In genomic region chr20:63497946-63498935, GRCh38 we compare ENCODE assay signal across 9 cellular contexts. TPM values are rescaled to one million over a fixed set of nuclear protein-coding genes. Genes with fewer than 3 reads are reported as not detected.
A peak's percentile ranks its signal among the peaks of the same experiment; 100 is the strongest.
DNase-seq lines count a peak whose midpoint lies in the region; ATAC-seq and TF ChIP-seq lines count a peak whose summit lies in the region.
"Had no signal": no experiment of that assay in that cellular context is flagged by ENCODE, and none has a peak within 500 bp of the region (broad histone marks: within the 10 kb centered on the region; RNA-seq: fewer than 3 reads in every experiment).

No MANE protein-coding gene starts in this region.

- H3K4me1 ChIP-seq in OCI-LY7 (ENCODE audit: insufficient read depth, low read length, poor library complexity, severe bottlenecking): peaks cover 14% of the 10 kb centered on the region

- H3K9me3 ChIP-seq in OCI-LY7 (ENCODE audit: low read length): no peaks in the 10 kb centered on the region

- TF ChIP-seq CTCF in GM10248 (IDR thresholded peaks at IDR 0.05; ENCODE audit: control extremely low read depth, extremely low read depth, low read depth, missing control alignments): no peak
- TF ChIP-seq CTCF in OCI-LY7 (conservative IDR thresholded peaks at IDR 0.05; ENCODE audit: low read length): no peak

- intact Hi-C loops in OCI-LY7 (cut with micrococcal nuclease; ENCODE audit: unreplicated experiment): loop anchor here (2.0 kb wide), 1 partner anchor 23 kb away; the partner anchor contains the start of gene PPDPF

- no peak overlapping the region for H3K4me2 ChIP-seq in OCI-LY7 (ENCODE audit: low read length)

- no TSS peak for BruUV-seq in OCI-LY7 (replicated peaks; lab: Mats Ljungman, UMichigan)

- H2AFZ ChIP-seq in OCI-LY7 (ENCODE audit: low read length): no peak overlapping the region

- no peak overlapping the region for H3K27ac ChIP-seq in OCI-LY7 (ENCODE audit: low read depth, low read length, poor library complexity, severe bottlenecking)

- peak overlapping the region; percentile 35 to 54 for H3K4me3 Mint-ChIP-seq in stimulated activated naive CD8-positive, alpha-beta T cell treated with anti-CD3 and anti-CD28 coated beads, Interleukin-15, amount 100 ng/mL, for 72 hours

- no peak overlapping the region for H3K4me3 ChIP-seq in OCI-LY7 (ENCODE audit: low read depth, low read length, poor library complexity, severe bottlenecking)

- H3K4me1 Mint-ChIP-seq in stimulated activated naive CD8-positive, alpha-beta T cell treated with anti-CD3 and anti-CD28 coated beads, Interleukin-15, amount 100 ng/mL, for 72 hours: peaks cover 24% of the 10 kb centered on the region

- no peak for ATAC-seq in stimulated activated naive CD8-positive, alpha-beta T cell treated with anti-CD3 and anti-CD28 coated beads, Interleukin-15, amount 100 ng/mL, for 72 hours
- no peak for ATAC-seq in stimulated activated naive CD8-positive, alpha-beta T cell treated with anti-CD3 and anti-CD28 coated beads, Interleukin-15, Interleukin-2, amounts not matched to agents 100 U/mL and 50 U/mL, for 24 hours
- no peak for ATAC-seq in GM19463 (IDR thresholded peaks at IDR 0.05; ENCODE audit: unreplicated experiment)

- H3K9me2 ChIP-seq in OCI-LY7 (ENCODE audit: insufficient read depth, low read length): no peaks in the 10 kb centered on the region

- peaks cover 54% of the 10 kb centered on the region for H3K27me3 Mint-ChIP-seq in stimulated activated naive CD8-positive, alpha-beta T cell treated with anti-CD3 and anti-CD28 coated beads, Interleukin-15, amount 100 ng/mL, for 72 hours

- no peaks in the 10 kb centered on the region for H3K9me3 Mint-ChIP-seq in stimulated activated naive CD8-positive, alpha-beta T cell treated with anti-CD3 and anti-CD28 coated beads, Interleukin-15, amount 100 ng/mL, for 72 hours

- no peaks in the 10 kb centered on the region for H3K79me2 ChIP-seq in OCI-LY7 (ENCODE audit: insufficient read depth, low read depth, low read length)

- no peak for DNase-seq in stimulated activated naive CD8-positive, alpha-beta T cell treated with anti-CD3 and anti-CD28 coated beads, Interleukin-15, amount 100 ng/mL, for 72 hours
- no peak for DNase-seq in stimulated activated naive CD8-positive, alpha-beta T cell treated with anti-CD3 and anti-CD28 coated beads, Interleukin-15, Interleukin-2, amounts not matched to agents 100 U/mL and 50 U/mL, for 24 hours
- DNase-seq in astrocyte of the hippocampus (ENCODE audit: low read depth, low spot score): peak; percentile 67
- peak; percentile 89 for DNase-seq in islet precursor cell
- no peak for DNase-seq in GM10248 (ENCODE audit: extremely low spot score)
- DNase-seq in GDM1 (lab: John Stamatoyannopoulos, UW): no peak
- no peak for DNase-seq in OCI-LY7 (ENCODE audit: low spot score)

- POLR2A ChIA-PET in GM10248 (lab: Yijun Ruan, JAX) (no interaction called here), OCI-LY7 (lab: Charles Lee) (no interaction called here)

- CTCF ChIA-PET in GM10248 (lab: Yijun Ruan, JAX) (interaction anchor here (2.5 kb wide), 1 partner anchor 40 kb away, joined by 15 read pairs; the partner anchor contains the start of gene PTK6), OCI-LY7 (lab: Charles Lee; ENCODE audit: unreplicated experiment) (no interaction called here)

- no peaks in the 10 kb centered on the region for H4K20me1 ChIP-seq in OCI-LY7 (ENCODE audit: insufficient read depth, low read length)

- H3K27ac Mint-ChIP-seq in stimulated activated naive CD8-positive, alpha-beta T cell treated with anti-CD3 and anti-CD28 coated beads, Interleukin-15, amount 100 ng/mL, for 72 hours: no peak overlapping the region

- no peaks in the 10 kb centered on the region for H3K36me3 ChIP-seq in OCI-LY7 (ENCODE audit: insufficient read depth, low read length)

RNA-seq across cellular contexts. Expression of gene EEF1A2, which starts 0.6 kb away (rescaled TPM):
- total RNA-seq in OCI-LY7 (2014; rRNA removed; shearing (Covaris generic)): 0.22 and 0.36 TPM in 2 replicates
- 0.92 TPM in 1 of 2 replicates, not detected in the other for total RNA-seq in OCI-LY7 (2022)

RNA-seq across cellular contexts. Expression of gene PPDPF, which starts 22.3 kb away (rescaled TPM):
- total RNA-seq in OCI-LY7 (2014; rRNA removed; shearing (Covaris generic)): 16.5 and 34.9 TPM in 2 replicates
- total RNA-seq in OCI-LY7 (2022): 117 and 126 TPM in 2 replicates

RNA-seq across cellular contexts. Expression of gene KCNQ2, which starts 25.8 kb away (rescaled TPM):
- not detected in 2 replicates for total RNA-seq in OCI-LY7 (2014; rRNA removed; shearing (Covaris generic))
- not detected in 2 replicates for total RNA-seq in OCI-LY7 (2022)
- total RNA-seq: aorta had no signal

RNA-seq across cellular contexts. Expression of gene PTK6, which starts 38.9 kb away (rescaled TPM):
- 0.05 and 0.13 TPM in 2 replicates for total RNA-seq in OCI-LY7 (2014; rRNA removed; shearing (Covaris generic))
- total RNA-seq in OCI-LY7 (2022): 1.8 and 2.0 TPM in 2 replicates

RNA-seq across cellular contexts. Expression of gene SRMS, which starts 49.3 kb away (rescaled TPM):
- total RNA-seq in OCI-LY7 (2014; rRNA removed; shearing (Covaris generic)): not detected in 2 replicates
- total RNA-seq in OCI-LY7 (2022): 0.42 TPM in 1 of 2 replicates, not detected in the other
- total RNA-seq: aorta had no signal

Comparison
In these comparisons a context has a peak if more than half of its experiments do, and no peak if none do; other contexts are left out.
1. DNase-seq: peak in astrocyte of the hippocampus (single experiment) and islet precursor cell (single experiment); none in stimulated activated naive CD8-positive, alpha-beta T cell treated with anti-CD3 and anti-CD28 coated beads, Interleukin-15, amount 100 ng/mL, for 72 hours (0 of 2), stimulated activated naive CD8-positive, alpha-beta T cell treated with anti-CD3 and anti-CD28 coated beads, Interleukin-15, Interleukin-2, amounts not matched to agents 100 U/mL and 50 U/mL, for 24 hours (single experiment), GM10248 (single experiment), GDM1 (single experiment) and OCI-LY7 (single experiment).